ENCODE assay signal across 8 cellular contexts in genomic region chr6:33417903-33418689, GRCh38. TPM values are rescaled to one million over a fixed set of nuclear protein-coding genes. Genes with fewer than 3 reads are reported as not detected.
DNase-seq lines count a peak whose midpoint lies in the region; ATAC-seq, FAIRE-seq and TF ChIP-seq lines count a peak whose summit lies in the region.

TSS of gene CUTA (minus strand) at chr6:33418107. CDS start at chr6:33418000, 107 bp downstream.

- H3K36me3 Mint-ChIP-seq in progenitor cell of endocrine pancreas (ENCODE audit: insufficient read depth): peaks cover 8% of the 10 kb centered on the region

- no peaks in the 10 kb centered on the region for H3K27me3 Mint-ChIP-seq in progenitor cell of endocrine pancreas

- H3K27ac ChIP-seq in urinary bladder (ENCODE audit: low read depth): peak within 1 kb of the TSS; percentile 81

- ATAC-seq in HG02852 (IDR thresholded peaks at IDR 0.05; ENCODE audit: unreplicated experiment) (peak; percentile 85), left cardiac atrium (peak; percentile 94 to 95)

- peak within 1 kb of the TSS; percentile 98 for H3K4me3 Mint-ChIP-seq in progenitor cell of endocrine pancreas (ENCODE audit: low read depth)

- no peak; the same call in none of the 2 replicates for TF ChIP-seq POLR2A in GM12891 (IDR thresholded peaks at IDR 0.05; ENCODE audit: low read depth, low read length)

- H3K4me1 Mint-ChIP-seq in progenitor cell of endocrine pancreas (ENCODE audit: low read depth): peaks cover 38% of the 10 kb centered on the region

- H3K27ac Mint-ChIP-seq in progenitor cell of endocrine pancreas: peak within 1 kb of the TSS; percentile 99

- H3K4me1 ChIP-seq in urinary bladder (ENCODE audit: insufficient read depth): no peaks in the 10 kb centered on the region

- peak; percentile 100 for FAIRE-seq in GM12891 (lab: Jason Lieb, UNC)

- WGBS in urinary bladder: under 1% methylated on average over 51 of the region's 51 CpGs

- DNase-seq in GM12891 (ENCODE audit: insufficient read length, low spot score) (peak; percentile 89), NCI-H146 (lab: John Stamatoyannopoulos, UW) (peak; percentile 99), amniotic stem cell (lab: John Stamatoyannopoulos, UW) (peak; percentile 99), left cardiac atrium (peak; percentile 100), progenitor cell of endocrine pancreas (ENCODE audit: low spot score, unreplicated experiment) (peak; percentile 95)

- no peaks in the 10 kb centered on the region for H3K9me3 Mint-ChIP-seq in progenitor cell of endocrine pancreas (ENCODE audit: low read depth)

- peak; percentile 43 for TF ChIP-seq CTCF in progenitor cell of endocrine pancreas (IDR thresholded peaks at IDR 0.05; ENCODE audit: unreplicated experiment)

- intact Hi-C loops in T-helper 1 cell treated with Interleukin-12 subunit alpha and Interleukin-12 subunit beta and Interleukin-4 antibody, amounts not matched to agents 30 ng/mL and 1 ng/mL, for 36 hours (cut with micrococcal nuclease): loop anchor here (1.0 to 10.0 kb wide), 20 partner anchors 8 to 1753 kb away; partner anchors contain the start of genes AGPAT1, C6orf47, CSNK2B and DXO
- intact Hi-C loops in left cardiac atrium (cut with DNase I): no loop called here

- H3K4me3 ChIP-seq in urinary bladder (ENCODE audit: low read depth, low read length): peak within 1 kb of the TSS; percentile 51

- no peaks in the 10 kb centered on the region for H3K36me3 ChIP-seq in urinary bladder (ENCODE audit: insufficient read depth)

TF ChIP-seq in GM12891, 5 proteins besides CTCF, POLR2A, EP300 and RAD21:
- TF ChIP-seq POU2F2 (IDR thresholded peaks at IDR 0.05; ENCODE audit: low read depth, low read length): no peak
- no peak for TF ChIP-seq PAX5 (IDR thresholded peaks at IDR 0.05; ENCODE audit: insufficient read depth, low read length, severe bottlenecking)
- TF ChIP-seq SPI1 (IDR thresholded peaks at IDR 0.05; ENCODE audit: low read depth, low read length): no peak
- TF ChIP-seq TAF1 (IDR thresholded peaks at IDR 0.05; ENCODE audit: low read depth, low read length): peak; percentile 65; the same call in 1 of the 2 replicates
- TF ChIP-seq POLR2AphosphoS5 (IDR thresholded peaks at IDR 0.05; ENCODE audit: low read depth, low read length): 0 out of 2 replicates have a peak, but pooled peaks have one; percentile 35
TF ChIP-seq in GM12891: peak in this region for 2.

RNA-seq across cellular contexts. Expression of gene CUTA, which starts in this region (rescaled TPM):
- polyA plus RNA-seq in GM12891 (2012; ENCODE audit: low read depth, missing spikeins): 237 TPM
- 134 and 135 TPM in 2 replicates for total RNA-seq in T-helper 1 cell treated with Interleukin-12 subunit alpha and Interleukin-12 subunit beta and Interleukin-4 antibody, amounts not matched to agents 30 ng/mL and 1 ng/mL, for 36 hours
- total RNA-seq in left cardiac atrium (100 to 1,000 TPM; 114 to 126 TPM), progenitor cell of endocrine pancreas (252 and 264 TPM in 2 replicates), urinary bladder (62.5 TPM)
- 192 TPM for polyA plus RNA-seq in urinary bladder

Comparison
In these comparisons a context has a peak if more than half of its experiments do, and no peak if none do; other contexts are left out.
1. Peak in every context shown above with its lines: DNase-seq, ATAC-seq, H3K4me3 ChIP-seq and H3K27ac ChIP-seq.